ENCODE assay signal across 8 cellular contexts in the genomic region with DNA sequence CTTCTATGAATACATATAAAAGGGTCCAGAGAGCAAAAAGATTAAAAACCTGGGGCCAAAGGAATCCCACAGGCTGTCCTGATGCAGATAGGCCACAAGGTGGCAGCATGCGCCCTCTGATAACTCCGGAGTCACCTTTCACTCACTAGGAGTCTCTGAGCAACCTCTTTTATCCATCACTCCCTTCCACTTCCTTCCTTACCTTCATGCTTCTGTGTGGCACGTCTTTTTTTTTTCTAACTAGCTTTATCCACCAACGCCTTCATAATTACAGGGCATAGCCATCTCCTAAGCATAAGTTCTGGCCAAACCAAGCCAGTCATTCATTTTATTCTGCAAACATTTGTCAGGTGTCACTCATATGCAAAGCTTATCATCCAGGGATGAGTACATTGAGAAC. TPM values are rescaled to one million over a fixed set of nuclear protein-coding genes. Genes with fewer than 3 reads are reported as not detected.
DNase-seq lines count a peak whose midpoint lies in the region; ATAC-seq, FAIRE-seq and TF ChIP-seq lines count a peak whose summit lies in the region.

No MANE protein-coding gene starts in this region.

- H3K27me3 ChIP-seq in astrocyte (ENCODE audit: insufficient read depth, low read length) (peaks cover 7% of the 10 kb centered on the region), hepatocyte (peaks cover 17% of the 10 kb centered on the region), small intestine (ENCODE audit: control insufficient read depth in 2 of 2, insufficient read depth in 2 of 2, low read length in 2 of 2) (no peaks in the 10 kb centered on the region)

- H3K27me3 Mint-ChIP-seq in astrocyte (ENCODE audit: low read depth, unreplicated experiment): peaks cover 43% of the 10 kb centered on the region

- no peak overlapping the region for H3K27ac ChIP-seq in astrocyte (ENCODE audit: low read depth, low read length)
- no peak overlapping the region for H3K27ac ChIP-seq in hepatocyte
- H3K27ac ChIP-seq in small intestine (ENCODE audit: low read depth in 1 of 2, low read length in 1 of 2): no peak overlapping the region

- no peaks in the 10 kb centered on the region for H3K4me1 Mint-ChIP-seq in astrocyte (ENCODE audit: low read depth, unreplicated experiment)

- in situ Hi-C loops in ACHN (cut with HindIII; ENCODE audit: low pct_ligation_motif_present, low pct_unique_long_range_greater_than_20kb, low sequenced_read_pairs): loop anchor here (10.0 kb wide), 2 partner anchors 52 to 142 kb away; no protein-coding TSS in a partner anchor

- DNase-seq in ACHN (peak; percentile 67), NCI-H2029 (lab: John Stamatoyannopoulos, UW) (peak; percentile 75), T1000 (lab: John Stamatoyannopoulos, UW) (peak; percentile 37), astrocyte (ENCODE audit: low read depth) (peak; percentile 30), hepatocyte (ENCODE audit: low spot score) (peak; percentile 84), small intestine (peak; percentile 64)

- H3K4me3 Mint-ChIP-seq in astrocyte (ENCODE audit: unreplicated experiment): no peak overlapping the region

- ATAC-seq in GM19043 (IDR thresholded peaks at IDR 0.05; ENCODE audit: low read depth, unreplicated experiment) (peak; percentile 63), GM19324 (IDR thresholded peaks at IDR 0.05; ENCODE audit: low FRiP score, unreplicated experiment) (no peak)

- no peak overlapping the region for H3K9ac ChIP-seq in astrocyte (ENCODE audit: low read length)

- H3K4me2 ChIP-seq in astrocyte (ENCODE audit: low read length) (no peak overlapping the region), hepatocyte (no peak overlapping the region)

- no peaks in the 10 kb centered on the region for H3K9me3 Mint-ChIP-seq in astrocyte (ENCODE audit: unreplicated experiment)

- H3K4me3 ChIP-seq in astrocyte (ENCODE audit: insufficient read depth, low read depth, low read length) (no peak overlapping the region), hepatocyte (no peak overlapping the region), small intestine (ENCODE audit: low read depth in 1 of 2, low read length in 2 of 2) (no peak overlapping the region)

- H2AFZ ChIP-seq in astrocyte (ENCODE audit: low read depth, low read length) (no peak overlapping the region), hepatocyte (no peak overlapping the region)

- H3K9me3 ChIP-seq in astrocyte (ENCODE audit: insufficient read depth, low read depth, low read length): no peaks in the 10 kb centered on the region
- H3K9me3 ChIP-seq in hepatocyte (ENCODE audit: low read depth): no peaks in the 10 kb centered on the region
- no peaks in the 10 kb centered on the region for H3K9me3 ChIP-seq in small intestine (ENCODE audit: control insufficient read depth, low read depth)

- H3K4me1 ChIP-seq in astrocyte (ENCODE audit: insufficient read depth, low read length) (no peaks in the 10 kb centered on the region), hepatocyte (ENCODE audit: insufficient read depth) (no peaks in the 10 kb centered on the region), small intestine (ENCODE audit: control insufficient read depth in 2 of 2, insufficient read depth in 1 of 2, low read depth in 1 of 2, low read length in 1 of 2) (no peaks in the 10 kb centered on the region)

- no peak for FAIRE-seq in astrocyte (lab: Jason Lieb, UNC)
- FAIRE-seq in small intestine (lab: Jason Lieb, UNC): no peak

- H3K9me2 ChIP-seq in hepatocyte (replicated peaks; ENCODE audit: insufficient read depth): no peaks in the 10 kb centered on the region

- TF ChIP-seq CTCF in astrocyte (IDR thresholded peaks at IDR 0.05; ENCODE audit: insufficient read depth, low read depth, low read length) (peak; percentile 98), hepatocyte (IDR thresholded peaks at IDR 0.05; ENCODE audit: poor library complexity) (peak; percentile 94)

- H4K20me1 ChIP-seq in astrocyte (ENCODE audit: insufficient read depth, low read length) (no peaks in the 10 kb centered on the region), hepatocyte (ENCODE audit: insufficient read depth, poor library complexity, severe bottlenecking) (no peaks in the 10 kb centered on the region)

- H3K27ac Mint-ChIP-seq in astrocyte (ENCODE audit: unreplicated experiment): no peak overlapping the region

- WGBS in hepatocyte (ENCODE audit: low lambda C conversion rate, missing lambda C conversion rate): 0% methylated on average over 4 of the region's 4 CpGs
- 0 to 1% (median 1%) methylated on average over 4 of the region's 4 CpGs for WGBS in small intestine, 3 donors

- H3K79me2 ChIP-seq in astrocyte (ENCODE audit: insufficient read depth, low read length) (no peaks in the 10 kb centered on the region), hepatocyte (no peaks in the 10 kb centered on the region)

- H3K36me3 Mint-ChIP-seq in astrocyte (ENCODE audit: low read depth, unreplicated experiment): no peaks in the 10 kb centered on the region

- H3K36me3 ChIP-seq in astrocyte (ENCODE audit: insufficient read depth, low read length): no peaks in the 10 kb centered on the region
- H3K36me3 ChIP-seq in hepatocyte (replicated peaks; ENCODE audit: insufficient read depth, low read depth): no peaks in the 10 kb centered on the region
- H3K36me3 ChIP-seq in small intestine (ENCODE audit: control insufficient read depth in 2 of 2, insufficient read depth in 2 of 2, low read length in 2 of 2): no peaks in the 10 kb centered on the region

RNA-seq across cellular contexts. Expression of gene PGLYRP4, which starts 3.9 kb away (rescaled TPM):
- total RNA-seq in astrocyte (not detected in 2 replicates), hepatocyte (not detected in 2 replicates)
- polyA plus RNA-seq in hepatocyte (not detected in 2 replicates), small intestine (under 1 TPM in 1 of 3 donors, not detected in 2; 0.33 TPM)

RNA-seq across cellular contexts. Expression of gene S100A9, which starts 5.1 kb away (rescaled TPM):
- total RNA-seq in astrocyte (1.8 TPM in 1 of 2 replicates, not detected in the other), hepatocyte (3.2 and 11.9 TPM in 2 replicates)
- polyA plus RNA-seq in hepatocyte (1.9 and 6.4 TPM in 2 replicates), small intestine (100 to 1,000 TPM in 1 of 3 donors, 10 to 100 TPM in 2; 57.0 to 509 (median 88.3) TPM)

RNA-seq across cellular contexts. Expression of gene S100A12, which starts 22.9 kb away (rescaled TPM):
- total RNA-seq in astrocyte (not detected in 2 replicates), hepatocyte (not detected in 2 replicates)
- polyA plus RNA-seq in hepatocyte (1.1 TPM in 1 of 2 replicates, not detected in the other), small intestine (1 to 10 TPM in 1 of 3 donors, under 1 TPM in 1, not detected in 1; 0.85 to 6.7 TPM)

RNA-seq across cellular contexts. Expression of gene S100A8, which starts 38.4 kb away (rescaled TPM):
- total RNA-seq in astrocyte (not detected in 2 replicates), hepatocyte (0.70 TPM in 1 of 2 replicates, not detected in the other)
- polyA plus RNA-seq in hepatocyte (0.60 and 2.2 TPM in 2 replicates), small intestine (100 to 1,000 TPM in 2 of 3 donors, 10 to 100 TPM in 1; 51.4 to 208 (median 121) TPM)

RNA-seq across cellular contexts. Expression of gene PGLYRP3, which starts 39.8 kb away (rescaled TPM):
- total RNA-seq in astrocyte (not detected in 2 replicates), hepatocyte (not detected in 2 replicates)
- polyA plus RNA-seq in hepatocyte (not detected in 2 replicates), small intestine (not detected)

Comparison
In these comparisons a context has a peak if more than half of its experiments do, and no peak if none do; other contexts are left out.
1. DNase-seq: peak in every context shown above with its lines; median percentile 84 in hepatocyte; 75 in NCI-H2029; 67 in ACHN; 64 in small intestine; 37 in T1000; 30 in astrocyte.